26 cellular contexts compared by ENCODE assay signal in the genomic region with DNA sequence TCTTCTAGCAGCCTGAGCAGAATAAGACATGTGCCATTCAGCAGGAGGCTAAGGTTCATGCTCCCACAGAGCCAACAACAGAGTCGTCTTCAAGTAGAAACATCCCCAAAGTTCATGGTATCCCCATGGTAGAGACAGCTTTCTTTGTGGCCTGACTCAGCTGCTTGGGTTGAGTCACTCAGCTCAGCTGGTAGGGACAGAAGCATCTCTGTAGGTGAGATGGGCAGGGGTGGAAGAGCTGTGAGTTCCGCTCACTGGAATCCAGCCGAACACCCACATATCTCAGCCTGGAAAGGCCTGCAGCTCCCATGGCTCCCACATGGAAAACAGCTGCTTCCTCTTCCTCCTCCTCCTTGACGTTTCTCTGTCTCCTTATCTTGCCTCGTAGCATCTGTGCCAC.
A peak's percentile ranks its signal among the peaks of the same experiment; 100 is the strongest.
DNase-seq lines count a peak whose midpoint lies in the region; ATAC-seq, FAIRE-seq and TF ChIP-seq lines count a peak whose summit lies in the region.
"Had no signal": no experiment of that assay in that cellular context is flagged by ENCODE, and none has a peak within 500 bp of the region (broad histone marks: within the 10 kb centered on the region; RNA-seq: fewer than 3 reads in every experiment).

No MANE protein-coding gene starts in this region.

- no peaks in the 10 kb centered on the region for H3K36me3 ChIP-seq in breast epithelium
- no peaks in the 10 kb centered on the region for H3K36me3 ChIP-seq in PC-3 (ENCODE audit: low read depth, low read length)
- H3K36me3 ChIP-seq in small intestine (ENCODE audit: control insufficient read depth in 2 of 2, insufficient read depth in 2 of 2, low read length in 2 of 2) = no peaks in the 10 kb centered on the region
- H3K36me3 ChIP-seq: vagina had no signal

- no peak for TF ChIP-seq POLR2A in breast epithelium (IDR thresholded peaks at IDR 0.05)

- FAIRE-seq in small intestine (lab: Jason Lieb, UNC) = no peak
- FAIRE-seq: GM12891 had no signal

- no peaks in the 10 kb centered on the region for H4K20me1 ChIP-seq in PC-3 (ENCODE audit: low read length)

- no peaks in the 10 kb centered on the region for H3K27me3 Mint-ChIP-seq in MCF 10A (ENCODE audit: insufficient read depth, unreplicated experiment)
- peaks cover 0 to 7% (median 4%) of the 10 kb centered on the region in 3 donors for H3K27me3 Mint-ChIP-seq in CD14-positive monocyte (ENCODE audit: low read depth in 3 of 3)
- H3K27me3 Mint-ChIP-seq: activated CD8-positive, alpha-beta memory T cell treated with anti-CD3 and anti-CD28 coated beads, Interleukin-2, amount 10 ng/mL, durations not matched to agents 7 days and 5 days; CD4-positive, alpha-beta T cell had no signal

- H3K27ac ChIP-seq in breast epithelium = no peak overlapping the region
- no peak overlapping the region for H3K27ac ChIP-seq in PC-3 (ENCODE audit: low read length)
- H3K27ac ChIP-seq in small intestine (ENCODE audit: low read depth in 1 of 2, low read length in 1 of 2) = no peak overlapping the region
- H3K27ac ChIP-seq: body of pancreas, KMS-11, vagina had no signal

- peak; percentile 27 for DNase-seq in MCF 10A (ENCODE audit: unreplicated experiment)
- no peak for DNase-seq in breast epithelium (ENCODE audit: low spot score in 2 of 2)
- DNase-seq in PC-3 = peak; percentile 37
- DNase-seq in foreskin fibroblast = peak; percentile 30 to 70
- DNase-seq in superior temporal gyrus (ENCODE audit: extremely low spot score) = peak; percentile 57
- no peak for DNase-seq in NCI-H2227 (lab: John Stamatoyannopoulos, UW; ENCODE audit: unreplicated experiment)
- DNase-seq in small intestine = no peak
- DNase-seq in CD14-positive monocyte (ENCODE audit: low spot score) = no peak
- DNase-seq: ACHN; activated CD4-positive, CD25-positive, alpha-beta regulatory T cell treated with anti-CD3 and anti-CD28 coated beads, Interleukin-2, amount 50 U/mL, for 72 hours; activated CD8-positive, alpha-beta memory T cell treated with anti-CD3 and anti-CD28 coated beads, Interleukin-2, amount 10 ng/mL, durations not matched to agents 7 days and 5 days; body of pancreas; CD4-positive, alpha-beta T cell; DMS153; effector memory CD4-positive, alpha-beta T cell; glutamatergic neuron; left cardiac atrium; mesenchymal stem cell; NCI-H1930; OCI-M1; right cardiac atrium; SHP77 treated with DMSO at 0.1 percent for 48 hours had no signal

- H3K9ac ChIP-seq in PC-3 (ENCODE audit: low read length) = no peak overlapping the region
- H3K9ac ChIP-seq: KMS-11 had no signal

- TF ChIP-seq CTCF in MCF 10A (IDR thresholded peaks at IDR 0.05; ENCODE audit: unreplicated experiment) (no peak), breast epithelium (IDR thresholded peaks at IDR 0.05) (no peak), PC-3 (conservative IDR thresholded peaks at IDR 0.05; ENCODE audit: low read depth, low read length) (no peak), foreskin fibroblast (IDR thresholded peaks at IDR 0.05; ENCODE audit: low read depth, low read length) (no peak), CD14-positive monocyte (IDR thresholded peaks at IDR 0.05) (no peak)

- H2AFZ ChIP-seq in PC-3 (ENCODE audit: low read length) = peak overlapping the region; percentile 22; the same call in 1 of the 2 replicates

- H3K79me2 ChIP-seq in PC-3 (ENCODE audit: low read length) = no peaks in the 10 kb centered on the region

- no peaks in the 10 kb centered on the region for H3K36me3 Mint-ChIP-seq in MCF 10A (ENCODE audit: insufficient read depth, unreplicated experiment)
- no peaks in the 10 kb centered on the region for H3K36me3 Mint-ChIP-seq in CD14-positive monocyte

- H3K27me3 ChIP-seq in breast epithelium = no peaks in the 10 kb centered on the region
- H3K27me3 ChIP-seq in PC-3 (ENCODE audit: low read length) = no peaks in the 10 kb centered on the region
- no peaks in the 10 kb centered on the region for H3K27me3 ChIP-seq in small intestine (ENCODE audit: control insufficient read depth in 2 of 2, insufficient read depth in 2 of 2, low read length in 2 of 2)
- H3K27me3 ChIP-seq: body of pancreas, vagina had no signal

- peaks cover 10% of the 10 kb centered on the region for H3F3A ChIP-seq in PC-3 (ENCODE audit: low read length, unreplicated experiment)

- no peak for ATAC-seq in PC-3
- ATAC-seq: activated CD8-positive, alpha-beta memory T cell treated with anti-CD3 and anti-CD28 coated beads, Interleukin-2, amount 10 ng/mL, durations not matched to agents 7 days and 5 days; body of pancreas; left cardiac atrium; right cardiac atrium had no signal

- H3K27ac Mint-ChIP-seq in MCF 10A (ENCODE audit: low read depth, unreplicated experiment) = no peak overlapping the region
- H3K27ac Mint-ChIP-seq in CD14-positive monocyte = no peak overlapping the region
- H3K27ac Mint-ChIP-seq: activated CD8-positive, alpha-beta memory T cell treated with anti-CD3 and anti-CD28 coated beads, Interleukin-2, amount 10 ng/mL, durations not matched to agents 7 days and 5 days; activated T-helper 2 cell treated with anti-CD3 and anti-CD28 coated beads, Interferon-gamma antibody, Interleukin-2, Interleukin-4, amounts not matched to agents 10 μg/mL and 5 μg/mL and 100 μg/mL, durations not matched to agents 14 hours and 24 hours and 36 hours; CD4-positive, alpha-beta T cell had no signal

- H3K4me3 Mint-ChIP-seq in MCF 10A (ENCODE audit: unreplicated experiment) (no peak overlapping the region), CD14-positive monocyte (no peak overlapping the region)
- H3K4me3 Mint-ChIP-seq: activated CD8-positive, alpha-beta memory T cell treated with anti-CD3 and anti-CD28 coated beads, Interleukin-2, amount 10 ng/mL, durations not matched to agents 7 days and 5 days; CD4-positive, alpha-beta T cell had no signal

- H3K9me3 Mint-ChIP-seq in MCF 10A (ENCODE audit: unreplicated experiment) (no peaks in the 10 kb centered on the region), CD14-positive monocyte (peaks cover 0 to 3% (median 0%) of the 10 kb centered on the region in 7 donors)
- H3K9me3 Mint-ChIP-seq: activated T-helper 2 cell treated with anti-CD3 and anti-CD28 coated beads, Interferon-gamma antibody, Interleukin-2, Interleukin-4, amounts not matched to agents 10 μg/mL and 5 μg/mL and 100 μg/mL, durations not matched to agents 14 hours and 24 hours and 36 hours; CD4-positive, alpha-beta T cell had no signal

- intact Hi-C loops in MCF 10A (cut with micrococcal nuclease) = no loop called here
- intact Hi-C loops in breast epithelium (cut with DNase I; ENCODE audit: low total_unique reads) = no loop called here
- intact Hi-C loops in PC-3 (cut with micrococcal nuclease) = no loop called here
- intact Hi-C loops in CD14-positive monocyte (cut with micrococcal nuclease) = no loop called here

- no peak overlapping the region for H3K4me2 ChIP-seq in PC-3 (ENCODE audit: low read length)
- H3K4me2 ChIP-seq: KMS-11 had no signal

- H3K9me3 ChIP-seq in breast epithelium (no peaks in the 10 kb centered on the region), PC-3 (ENCODE audit: low read length) (no peaks in the 10 kb centered on the region), small intestine (ENCODE audit: control insufficient read depth, low read depth) (no peaks in the 10 kb centered on the region)
- H3K9me3 ChIP-seq: body of pancreas, vagina had no signal

- POLR2A ChIA-PET in MCF 10A (lab: Yijun Ruan, JAX) (no interaction called here), PC-3 (lab: Charles Lee; ENCODE audit: unreplicated experiment) (interaction anchor here (0.5 to 0.6 kb wide), 2 partner anchors 46 to 643 kb away, joined by 3 read pairs; no protein-coding TSS in a partner anchor)

- 67 to 69% (median 67%) methylated on average over 5 of the region's 5 CpGs for WGBS in small intestine, 3 donors

- CTCF ChIA-PET in MCF 10A (lab: Yijun Ruan, JAX) = interaction anchor here (1.1 kb wide), 1 partner anchor 12 kb away, joined by 3 read pairs; no protein-coding TSS in a partner anchor
- CTCF ChIA-PET in PC-3 (lab: Charles Lee) = no interaction called here

- H3K9me2 ChIP-seq in PC-3 (replicated peaks; ENCODE audit: low read length) = no peaks in the 10 kb centered on the region; the same call in 1 of the 2 replicates

- H3K4me1 Mint-ChIP-seq in MCF 10A (ENCODE audit: insufficient read depth, unreplicated experiment) = peaks cover 17% of the 10 kb centered on the region
- H3K4me1 Mint-ChIP-seq in CD14-positive monocyte = no peaks in the 10 kb centered on the region

- H3K4me1 ChIP-seq in breast epithelium = no peaks in the 10 kb centered on the region
- peaks cover 34% of the 10 kb centered on the region for H3K4me1 ChIP-seq in PC-3 (ENCODE audit: insufficient read depth, low read length)
- no peaks in the 10 kb centered on the region for H3K4me1 ChIP-seq in small intestine (ENCODE audit: control insufficient read depth in 2 of 2, insufficient read depth in 1 of 2, low read depth in 1 of 2, low read length in 1 of 2)
- H3K4me1 ChIP-seq: body of pancreas, vagina had no signal

- BruUV-seq in MCF 10A (replicated peaks; lab: Mats Ljungman, UMichigan) (no TSS peak), PC-3 (replicated peaks; lab: Mats Ljungman, UMichigan) (no TSS peak)

- H3K4me3 ChIP-seq in breast epithelium = no peak overlapping the region
- H3K4me3 ChIP-seq in PC-3 (ENCODE audit: low read length) = no peak overlapping the region
- no peak overlapping the region for H3K4me3 ChIP-seq in foreskin fibroblast (ENCODE audit: low read depth in 1 of 2, low read length in 2 of 2)
- no peak overlapping the region for H3K4me3 ChIP-seq in small intestine (ENCODE audit: low read depth in 1 of 2, low read length in 2 of 2)
- H3K4me3 ChIP-seq: body of pancreas, vagina had no signal

Comparison
In these comparisons a context has a peak if more than half of its experiments do, and no peak if none do; other contexts are left out.
1. DNase-seq: peak in MCF 10A (single experiment), PC-3 (single experiment), foreskin fibroblast (2 of 2) and superior temporal gyrus (single experiment); none in breast epithelium (0 of 2), NCI-H2227 (single experiment), small intestine (single experiment) and CD14-positive monocyte (single experiment).